ENCODE assay signal across 27 cellular contexts in the genomic region with DNA sequence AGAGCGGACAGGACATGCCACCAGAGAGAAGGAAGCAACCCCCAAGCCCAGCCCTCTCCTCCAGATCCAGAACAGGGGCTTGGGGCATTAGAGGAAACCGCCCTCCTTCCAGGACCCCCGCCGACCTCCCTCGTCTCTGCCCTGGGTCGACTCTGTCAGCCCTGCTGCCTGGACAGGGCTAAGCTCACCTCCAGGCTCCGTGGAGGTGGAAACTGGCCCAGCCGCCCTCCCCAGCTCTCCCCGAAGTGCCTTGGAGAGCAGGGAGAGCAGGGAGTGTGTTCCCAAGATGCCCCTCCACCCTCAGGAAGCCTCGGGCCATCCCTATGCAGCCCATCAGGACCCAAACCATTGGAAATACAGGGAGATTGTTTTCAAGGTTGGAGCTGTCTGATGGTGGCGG. TPM values are rescaled to one million over a fixed set of nuclear protein-coding genes. Genes with fewer than 3 reads are reported as not detected.
"Had no signal": no experiment of that assay in that cellular context is flagged by ENCODE, and none has a peak within 500 bp of the region (broad histone marks: within the 10 kb centered on the region; RNA-seq: fewer than 3 reads in every experiment).

No MANE protein-coding gene starts in this region.

- H3K27me3 ChIP-seq: adrenal gland, foreskin keratinocyte, sigmoid colon, testis, upper lobe of right lung had no signal

- H3K27ac ChIP-seq: foreskin keratinocyte, parathyroid adenoma, upper lobe of right lung had no signal

- H3K4me1 ChIP-seq: adrenal gland, foreskin keratinocyte, upper lobe of right lung had no signal

- DNase-seq: activated B cell treated with CpG ODN at 0.5 μM for 24 hours; activated CD4-positive, alpha-beta T cell treated with anti-CD3 and anti-CD28 coated beads for 36 hours; activated CD4-positive, alpha-beta T cell treated with anti-CD3 and anti-CD28 coated beads, Interleukin-2, amount 50 U/mL, for 4 hours; activated CD8-positive, alpha-beta memory T cell treated with anti-CD3 and anti-CD28 coated beads for 24 hours; activated CD8-positive, alpha-beta memory T cell treated with anti-CD3 and anti-CD28 coated beads, Interleukin-2, amount 50 U/mL, for 4 hours; activated naive CD4-positive, alpha-beta T cell; activated T-cell treated with anti-CD3 and anti-CD28 coated beads, Interleukin-2, amount 50 U/mL, for 24 hours; adrenal gland; effector memory CD4-positive, alpha-beta T cell; foreskin keratinocyte; immature natural killer cell; midbrain; natural killer cell; nucleus accumbens; sigmoid colon; stimulated activated CD4-positive, alpha-beta T cell treated with anti-CD3 and anti-CD28 coated beads, Interleukin-2, amount 100 ng/mL, for 48 hours; stimulated activated CD8-positive, alpha-beta memory T cell treated with anti-CD3 and anti-CD28 coated beads, Interleukin-4, amount 100 ng/mL, for 48 hours; stimulated activated naive CD4-positive, alpha-beta T cell; T-helper 1 cell; testis; upper lobe of right lung had no signal

- H2AFZ ChIP-seq: parathyroid adenoma had no signal

- FAIRE-seq: TTC549 had no signal

- H3K79me2 ChIP-seq: parathyroid adenoma had no signal

- H3K27ac Mint-ChIP-seq: activated B cell treated with CpG ODN at 0.5 μM for 24 hours; activated CD4-positive, alpha-beta T cell treated with anti-CD3 and anti-CD28 coated beads for 36 hours; activated naive CD8-positive, alpha-beta T cell; activated T-cell treated with anti-CD3 and anti-CD28 coated beads, Interleukin-2, amount 50 U/mL, for 24 hours; activated T-helper 2 cell treated with anti-CD3 and anti-CD28 coated beads, Interferon-gamma antibody, Interleukin-2, Interleukin-4, amounts not matched to agents 10 μg/mL and 5 μg/mL and 100 μg/mL, durations not matched to agents 14 hours and 24 hours and 36 hours; immature natural killer cell; natural killer cell had no signal

- H3K9me3 ChIP-seq: adrenal gland, sigmoid colon, testis, upper lobe of right lung had no signal

- H3K36me3 Mint-ChIP-seq: activated naive CD8-positive, alpha-beta T cell; immature natural killer cell; natural killer cell had no signal

- H3K4me1 Mint-ChIP-seq: activated B cell treated with CpG ODN at 0.5 μM for 24 hours; activated CD4-positive, alpha-beta T cell treated with anti-CD3 and anti-CD28 coated beads for 36 hours; immature natural killer cell; natural killer cell had no signal

- H3K4me3 Mint-ChIP-seq: activated B cell treated with CpG ODN at 0.5 μM for 24 hours; activated CD4-positive, alpha-beta T cell treated with anti-CD3 and anti-CD28 coated beads for 36 hours; activated naive CD8-positive, alpha-beta T cell; activated T-cell treated with anti-CD3 and anti-CD28 coated beads, Interleukin-2, amount 50 U/mL, for 24 hours; immature natural killer cell; natural killer cell had no signal

- H3K9me3 Mint-ChIP-seq: activated B cell treated with CpG ODN at 0.5 μM for 24 hours; activated T-cell treated with anti-CD3 and anti-CD28 coated beads, Interleukin-2, amount 50 U/mL, for 24 hours; activated T-helper 2 cell treated with anti-CD3 and anti-CD28 coated beads, Interferon-gamma antibody, Interleukin-2, Interleukin-4, amounts not matched to agents 10 μg/mL and 5 μg/mL and 100 μg/mL, durations not matched to agents 14 hours and 24 hours and 36 hours; natural killer cell had no signal

- ATAC-seq: activated CD4-positive, alpha-beta T cell treated with anti-CD3 and anti-CD28 coated beads for 36 hours; foreskin keratinocyte; natural killer cell; upper lobe of right lung had no signal

- H3K9ac ChIP-seq: parathyroid adenoma had no signal

- H3K27me3 Mint-ChIP-seq: activated naive CD8-positive, alpha-beta T cell had no signal

- H3K4me3 ChIP-seq: adrenal gland, sigmoid colon, testis, upper lobe of right lung had no signal

- H3K36me3 ChIP-seq: adrenal gland, sigmoid colon, upper lobe of right lung had no signal

RNA-seq across cellular contexts. Expression of gene ANO1, which starts 26.8 kb away (rescaled TPM):
- total RNA-seq: activated B cell treated with CpG ODN at 0.5 μM for 24 hours; activated CD4-positive, alpha-beta T cell treated with anti-CD3 and anti-CD28 coated beads for 36 hours; activated T-helper 2 cell treated with anti-CD3 and anti-CD28 coated beads, Interferon-gamma antibody, Interleukin-2, Interleukin-4, amounts not matched to agents 10 μg/mL and 5 μg/mL and 100 μg/mL, durations not matched to agents 14 hours and 24 hours and 36 hours; dermis microvascular lymphatic vessel endothelial cell; lung microvascular endothelial cell; natural killer cell had no signal
- polyA plus RNA-seq: immature natural killer cell had no signal
